8 cellular contexts compared by ENCODE assay signal in genomic region chr11:13278620-13279486, GRCh38. TPM values are rescaled to one million over a fixed set of nuclear protein-coding genes. Genes with fewer than 3 reads are reported as not detected.
DNase-seq lines count a peak whose midpoint lies in the region; ATAC-seq and TF ChIP-seq lines count a peak whose summit lies in the region.

No MANE protein-coding gene starts in this region.

- no peaks in the 10 kb centered on the region for H3K27me3 ChIP-seq in esophagus squamous epithelium
- H3K27me3 ChIP-seq in osteoblast (ENCODE audit: insufficient read depth, low read length) = peaks cover 40% of the 10 kb centered on the region

- TF ChIP-seq CTCF in RWPE1 (conservative IDR thresholded peaks at IDR 0.05; ENCODE audit: low read depth) (no peak), esophagus squamous epithelium (IDR thresholded peaks at IDR 0.05) (no peak), osteoblast (IDR thresholded peaks at IDR 0.05; ENCODE audit: extremely low read depth, low read depth, low read length) (no peak)

- TF ChIP-seq POLR2A in esophagus squamous epithelium (IDR thresholded peaks at IDR 0.05) = no peak

- no peak for ATAC-seq in GM19467 (IDR thresholded peaks at IDR 0.05; ENCODE audit: unreplicated experiment)

- H3K4me1 ChIP-seq in esophagus squamous epithelium (peaks cover 6 to 63% (median 25%) of the 10 kb centered on the region in 3 donors), osteoblast (ENCODE audit: insufficient read depth, low read length) (peaks cover 12% of the 10 kb centered on the region)

- H3K4me2 ChIP-seq in osteoblast (ENCODE audit: insufficient read depth, low read length) = peak overlapping the region; percentile 89

- 9 to 20% methylated on average over 14 to 39 of the region's 61 CpGs for WGBS in esophagus squamous epithelium, 2 donors

- peak; percentile 19 for DNase-seq in activated CD8-positive, alpha-beta memory T cell treated with anti-CD3 and anti-CD28 coated beads, Interleukin-2, amount 50 U/mL, for 4 hours
- DNase-seq in activated CD8-positive, alpha-beta memory T cell treated with anti-CD3 and anti-CD28 coated beads, Interleukin-2, amount 50 U/mL, for 48 hours = no peak
- no peak for DNase-seq in RWPE1 (ENCODE audit: low spot score)
- DNase-seq in esophagus squamous epithelium (lab: John Stamatoyannopoulos, UW) = no peak
- DNase-seq in osteoblast (ENCODE audit: insufficient read length, low spot score, missing footprints) = no peak
- no peak for DNase-seq in AG08395 (ENCODE audit: low spot score)
- no peak for DNase-seq in dedifferentiated amniotic fluid mesenchymal stem cell (ENCODE audit: extremely low spot score)

- H2AFZ ChIP-seq in osteoblast (ENCODE audit: low read length) = peak overlapping the region; percentile 72

- POLR2A ChIA-PET in RWPE1 (lab: Yijun Ruan, JAX; ENCODE audit: low non-redundant PET) = interaction anchor here (0.7 kb wide), 1 partner anchor 65 kb away, joined by 3 read pairs; no protein-coding TSS in a partner anchor

- intact Hi-C loops in esophagus squamous epithelium (cut with DNase I) = no loop called here

- peak overlapping the region; percentile 93 for H3K27ac ChIP-seq in RWPE1
- peak overlapping the region; percentile 94 to 98 (median 96) for H3K27ac ChIP-seq in esophagus squamous epithelium
- no peak overlapping the region for H3K27ac ChIP-seq in osteoblast (ENCODE audit: low read depth, low read length)

- H4K20me1 ChIP-seq in osteoblast (ENCODE audit: insufficient read depth, low read length) = peaks cover 31% of the 10 kb centered on the region

- H3K9me3 ChIP-seq in esophagus squamous epithelium = no peaks in the 10 kb centered on the region
- H3K9me3 ChIP-seq in osteoblast (ENCODE audit: low read depth, low read length) = no peaks in the 10 kb centered on the region

- no peaks in the 10 kb centered on the region for H3K36me3 ChIP-seq in esophagus squamous epithelium
- no peaks in the 10 kb centered on the region for H3K36me3 ChIP-seq in osteoblast (ENCODE audit: insufficient read depth, low read length)

- CTCF ChIA-PET in RWPE1 (lab: Yijun Ruan, JAX) = interaction anchor here (0.5 to 1.0 kb wide), 4 partner anchors 56 to 1176 kb away, joined by 4 to 9 read pairs (median 4); no protein-coding TSS in a partner anchor

- peak overlapping the region; percentile 96 to 100 (median 100) for H3K4me3 ChIP-seq in esophagus squamous epithelium
- H3K4me3 ChIP-seq in osteoblast (ENCODE audit: insufficient read depth, low read length) = peak overlapping the region; percentile 93

- peaks cover 46% of the 10 kb centered on the region for H3K79me2 ChIP-seq in osteoblast (ENCODE audit: insufficient read depth, low read length)

RNA-seq across cellular contexts. Expression of gene BMAL1, which starts 1.3 kb away (rescaled TPM):
- total RNA-seq in esophagus squamous epithelium (10 to 100 TPM; 21.4 to 39.5 (median 22.3) TPM), osteoblast (8.5 and 13.0 TPM in 2 replicates)
